ENCODE assay signal across 18 cellular contexts in the genomic region with DNA sequence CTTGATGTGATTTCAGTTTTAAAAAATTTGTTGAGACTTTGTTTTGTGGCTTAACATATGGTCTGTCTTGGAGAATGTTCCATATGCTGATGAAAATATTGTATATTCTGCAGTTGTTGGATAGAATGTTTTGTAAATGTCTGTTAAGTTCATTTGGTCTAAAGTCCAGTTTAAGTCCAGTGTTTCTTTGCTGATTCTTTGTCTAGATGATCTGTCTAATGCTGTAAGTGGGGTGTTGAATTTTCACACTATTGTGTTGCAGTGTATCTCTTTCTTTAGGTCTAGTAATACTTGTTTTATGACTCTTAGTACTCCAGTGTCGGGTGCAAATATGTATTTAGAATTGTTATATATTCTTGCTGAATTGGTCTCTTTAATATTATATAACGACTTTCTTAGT. TPM values are rescaled to one million over a fixed set of nuclear protein-coding genes. Genes with fewer than 3 reads are reported as not detected.
"Had no signal": no experiment of that assay in that cellular context is flagged by ENCODE, and none has a peak within 500 bp of the region (broad histone marks: within the 10 kb centered on the region; RNA-seq: fewer than 3 reads in every experiment).

No MANE protein-coding gene starts in this region.

- H3K4me3 Mint-ChIP-seq: activated CD4-positive, alpha-beta T cell treated with anti-CD3 and anti-CD28 coated beads, Interleukin-2, amount 10 ng/mL, durations not matched to agents 24 days and 14 days; activated CD8-positive, alpha-beta T cell treated with anti-CD3 and anti-CD28 coated beads, Interleukin-2, amount 10 ng/mL, durations not matched to agents 7 days and 5 days; activated naive CD8-positive, alpha-beta T cell treated with anti-CD3 and anti-CD28 coated beads for 36 hours; activated T-cell treated with anti-CD3 and anti-CD28 coated beads, Interleukin-2, amount 50 U/mL, for 4 hours; mesothelial cell of epicardium had no signal

- H3K9me3 Mint-ChIP-seq: activated naive CD8-positive, alpha-beta T cell treated with anti-CD3 and anti-CD28 coated beads for 36 hours had no signal

- H3K27me3 ChIP-seq: dorsolateral prefrontal cortex, tibial artery had no signal

- H3K4me3 ChIP-seq: dorsolateral prefrontal cortex, lung, tibial artery had no signal

- H3K27ac Mint-ChIP-seq: activated CD4-positive, alpha-beta T cell treated with anti-CD3 and anti-CD28 coated beads, Interleukin-2, amount 10 ng/mL, durations not matched to agents 24 days and 14 days; activated CD8-positive, alpha-beta T cell treated with anti-CD3 and anti-CD28 coated beads, Interleukin-2, amount 10 ng/mL, durations not matched to agents 7 days and 5 days; activated naive CD8-positive, alpha-beta T cell treated with anti-CD3 and anti-CD28 coated beads for 36 hours had no signal

- H3K9me3 ChIP-seq: tibial artery had no signal

- H3K27me3 Mint-ChIP-seq: activated CD4-positive, alpha-beta T cell treated with anti-CD3 and anti-CD28 coated beads, Interleukin-2, amount 10 ng/mL, durations not matched to agents 24 days and 14 days; activated naive CD8-positive, alpha-beta T cell treated with anti-CD3 and anti-CD28 coated beads for 36 hours had no signal

- DNase-seq: activated CD4-positive, alpha-beta T cell treated with anti-CD3 and anti-CD28 coated beads, Interleukin-2, amount 10 ng/mL, durations not matched to agents 24 days and 14 days; activated CD4-positive, CD25-positive, alpha-beta regulatory T cell; activated CD8-positive, alpha-beta T cell treated with anti-CD3 and anti-CD28 coated beads, Interleukin-2, amount 10 ng/mL, durations not matched to agents 7 days and 5 days; activated gamma-delta T cell treated with Interleukin-2 at 50 U/mL for 16 hours; activated naive CD8-positive, alpha-beta T cell treated with anti-CD3 and anti-CD28 coated beads for 36 hours; activated T-cell treated with anti-CD3 and anti-CD28 coated beads, Interleukin-2, amount 50 U/mL, for 4 hours; amniotic stem cell; caudate nucleus; dorsolateral prefrontal cortex; hippocampal formation; left cardiac atrium; occipital lobe; stimulated activated CD4-positive, alpha-beta T cell treated with anti-CD3 and anti-CD28 coated beads, Interleukin-2, amount 100 ng/mL, for 24 hours; stimulated activated naive CD8-positive, alpha-beta T cell treated with anti-CD3 and anti-CD28 coated beads, Interleukin-15, Interleukin-2, amounts not matched to agents 100 U/mL and 50 U/mL, for 24 hours; substantia nigra; tibial artery had no signal

- ATAC-seq: activated CD8-positive, alpha-beta T cell treated with anti-CD3 and anti-CD28 coated beads, Interleukin-2, amount 10 ng/mL, durations not matched to agents 7 days and 5 days; activated T-cell treated with anti-CD3 and anti-CD28 coated beads, Interleukin-2, amount 50 U/mL, for 4 hours; left cardiac atrium; stimulated activated naive CD8-positive, alpha-beta T cell treated with anti-CD3 and anti-CD28 coated beads, Interleukin-15, Interleukin-2, amounts not matched to agents 100 U/mL and 50 U/mL, for 24 hours had no signal

RNA-seq across cellular contexts. Expression of gene ADCY10, which starts 33.8 kb away (rescaled TPM):
- total RNA-seq: activated CD8-positive, alpha-beta T cell treated with anti-CD3 and anti-CD28 coated beads, Interleukin-2, amount 10 ng/mL, durations not matched to agents 7 days and 5 days; activated naive CD8-positive, alpha-beta T cell treated with anti-CD3 and anti-CD28 coated beads for 36 hours; activated T-cell treated with anti-CD3 and anti-CD28 coated beads, Interleukin-2, amount 50 U/mL, for 4 hours had no signal
